In the genomic region with DNA sequence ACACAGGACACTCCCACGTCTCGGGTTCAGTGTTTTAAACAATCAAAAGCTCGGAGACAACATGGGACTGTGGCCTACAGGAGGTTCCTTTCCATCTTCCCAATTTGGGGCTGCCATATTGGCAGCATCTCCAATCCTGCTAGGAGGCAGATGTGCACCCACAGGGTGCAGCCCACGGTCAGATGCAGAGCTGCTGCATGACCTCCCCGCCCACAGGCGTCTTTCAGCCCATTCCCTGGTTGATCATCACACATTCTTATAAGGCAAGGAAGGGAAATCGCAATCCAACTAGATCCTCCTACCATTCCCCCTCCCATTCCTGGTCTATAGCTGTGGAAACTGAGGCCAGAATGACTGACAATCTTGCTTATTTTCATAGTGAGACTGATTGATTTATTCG, we compare ENCODE assay signal across 26 cellular contexts.
DNase-seq lines count a peak whose midpoint lies in the region; ATAC-seq, FAIRE-seq and TF ChIP-seq lines count a peak whose summit lies in the region.
"Had no signal": no experiment of that assay in that cellular context is flagged by ENCODE, and none has a peak within 500 bp of the region (broad histone marks: within the 10 kb centered on the region; RNA-seq: fewer than 3 reads in every experiment).

No MANE protein-coding gene starts in this region.

- H3K4me3 Mint-ChIP-seq in stimulated activated naive B cell treated with anti-CD40 and anti-IgM and Interleukin-4, amounts not matched to agents 10 μg/mL and 1 μg/mL and 100 μg/mL, for 72 hours, result no peak overlapping the region
- H3K4me3 Mint-ChIP-seq: activated CD4-positive, alpha-beta T cell treated with anti-CD3 and anti-CD28 coated beads for 36 hours; activated naive CD4-positive, alpha-beta T cell treated with anti-CD3 and anti-CD28 coated beads, Interleukin-2, amount 50 U/mL, for 24 hours; CD8-positive, alpha-beta memory T cell; dendritic cell treated with granulocyte-macrophage colony-stimulating factor and Interleukin-4, amounts not matched to agents 40 ng/mL and 50 ng/mL, for 4 days; endodermal cell; stimulated activated effector memory CD8-positive, alpha-beta T cell treated with anti-CD3 and anti-CD28 coated beads, Interleukin-12 subunit alpha, Interleukin-12 subunit beta, amount 100 ng/mL, for 72 hours had no signal

- H3K27ac ChIP-seq in SJCRH30, result peak overlapping the region; percentile 94
- H3K27ac ChIP-seq in cingulate gyrus (ENCODE audit: low read depth, low read length), result peak overlapping the region; percentile 88
- H3K27ac ChIP-seq: SJSA1, suprapubic skin, VCaP had no signal

- no peaks in the 10 kb centered on the region for H3K9me3 Mint-ChIP-seq in stimulated activated naive B cell treated with anti-CD40 and anti-IgM and Interleukin-4, amounts not matched to agents 10 μg/mL and 1 μg/mL and 100 μg/mL, for 72 hours
- H3K9me3 Mint-ChIP-seq: activated naive CD4-positive, alpha-beta T cell treated with anti-CD3 and anti-CD28 coated beads, Interleukin-2, amount 50 U/mL, for 24 hours; CD8-positive, alpha-beta memory T cell; dendritic cell treated with granulocyte-macrophage colony-stimulating factor and Interleukin-4, amounts not matched to agents 40 ng/mL and 50 ng/mL, for 4 days; endodermal cell; stimulated activated effector memory CD8-positive, alpha-beta T cell treated with anti-CD3 and anti-CD28 coated beads, Interleukin-12 subunit alpha, Interleukin-12 subunit beta, amount 100 ng/mL, for 72 hours had no signal

- FAIRE-seq in D721Med (lab: Jason Lieb, UNC), result no peak
- FAIRE-seq: GM18507, H54, urothelium cell line had no signal

- ATAC-seq in stimulated activated naive B cell treated with anti-CD40 and anti-IgM and Interleukin-4, amounts not matched to agents 10 μg/mL and 1 μg/mL and 100 μg/mL, for 72 hours (replicated peaks), result no peak
- ATAC-seq in HG02623 (IDR thresholded peaks at IDR 0.05; ENCODE audit: unreplicated experiment), result no peak
- ATAC-seq: activated CD4-positive, alpha-beta T cell treated with anti-CD3 and anti-CD28 coated beads for 36 hours; left colon; stimulated activated effector memory CD8-positive, alpha-beta T cell treated with anti-CD3 and anti-CD28 coated beads, Interleukin-12 subunit alpha, Interleukin-12 subunit beta, amount 100 ng/mL, for 72 hours had no signal

- DNase-seq in SJCRH30 (no peak), myocyte (ENCODE audit: low read depth) (peak; percentile 25), D721Med (ENCODE audit: insufficient read length, low spot score) (no peak)
- DNase-seq in stimulated activated naive B cell treated with anti-CD40 and anti-IgM and Interleukin-4, amounts not matched to agents 10 μg/mL and 1 μg/mL and 100 μg/mL, for 72 hours, result no peak
- no peak for DNase-seq in central memory CD4-positive, alpha-beta T cell
- DNase-seq: activated CD4-positive, alpha-beta T cell treated with anti-CD3 and anti-CD28 coated beads for 36 hours; amniotic stem cell; CD8-positive, alpha-beta memory T cell; endodermal cell; left colon; mesenchymal stem cell; NCI-H1048; NCI-H2171; T-helper 9 cell had no signal

- H3K27ac Mint-ChIP-seq in stimulated activated naive B cell treated with anti-CD40 and anti-IgM and Interleukin-4, amounts not matched to agents 10 μg/mL and 1 μg/mL and 100 μg/mL, for 72 hours, result peak overlapping the region; percentile 62
- H3K27ac Mint-ChIP-seq: activated CD4-positive, alpha-beta T cell treated with anti-CD3 and anti-CD28 coated beads for 36 hours; activated naive CD4-positive, alpha-beta T cell treated with anti-CD3 and anti-CD28 coated beads, Interleukin-2, amount 50 U/mL, for 24 hours; dendritic cell treated with granulocyte-macrophage colony-stimulating factor and Interleukin-4, amounts not matched to agents 40 ng/mL and 50 ng/mL, for 4 days; endodermal cell; stimulated activated effector memory CD8-positive, alpha-beta T cell treated with anti-CD3 and anti-CD28 coated beads, Interleukin-12 subunit alpha, Interleukin-12 subunit beta, amount 100 ng/mL, for 72 hours had no signal

- peaks cover 16% of the 10 kb centered on the region for H3K36me3 ChIP-seq in SJCRH30

- H3K4me1 Mint-ChIP-seq in stimulated activated naive B cell treated with anti-CD40 and anti-IgM and Interleukin-4, amounts not matched to agents 10 μg/mL and 1 μg/mL and 100 μg/mL, for 72 hours, result peaks cover 29 to 39% of the 10 kb centered on the region in 2 donors
- H3K4me1 Mint-ChIP-seq: activated CD4-positive, alpha-beta T cell treated with anti-CD3 and anti-CD28 coated beads for 36 hours; activated naive CD4-positive, alpha-beta T cell treated with anti-CD3 and anti-CD28 coated beads, Interleukin-2, amount 50 U/mL, for 24 hours; CD8-positive, alpha-beta memory T cell had no signal

- peaks cover 54 to 85% of the 10 kb centered on the region in 2 donors for H3K36me3 Mint-ChIP-seq in stimulated activated naive B cell treated with anti-CD40 and anti-IgM and Interleukin-4, amounts not matched to agents 10 μg/mL and 1 μg/mL and 100 μg/mL, for 72 hours

- no peaks in the 10 kb centered on the region for H3K27me3 ChIP-seq in SJCRH30
- H3K27me3 ChIP-seq: cardiac muscle cell, SJSA1, suprapubic skin had no signal

- H3K4me3 ChIP-seq in SJCRH30, result no peak overlapping the region
- H3K4me3 ChIP-seq: cardiac muscle cell, SJSA1, suprapubic skin had no signal

- no peaks in the 10 kb centered on the region for H3K27me3 Mint-ChIP-seq in stimulated activated naive B cell treated with anti-CD40 and anti-IgM and Interleukin-4, amounts not matched to agents 10 μg/mL and 1 μg/mL and 100 μg/mL, for 72 hours
- H3K27me3 Mint-ChIP-seq: activated CD4-positive, alpha-beta T cell treated with anti-CD3 and anti-CD28 coated beads for 36 hours; activated naive CD4-positive, alpha-beta T cell treated with anti-CD3 and anti-CD28 coated beads, Interleukin-2, amount 50 U/mL, for 24 hours; dendritic cell treated with granulocyte-macrophage colony-stimulating factor and Interleukin-4, amounts not matched to agents 40 ng/mL and 50 ng/mL, for 4 days had no signal

- no peak for TF ChIP-seq CTCF in D721Med (IDR thresholded peaks at IDR 0.05; ENCODE audit: insufficient read depth, missing control alignments)

- H3K4me1 ChIP-seq in SJCRH30, result peaks cover 25% of the 10 kb centered on the region
- H3K4me1 ChIP-seq: SJSA1 had no signal

- no peaks in the 10 kb centered on the region for H3K9me3 ChIP-seq in SJCRH30 (replicated peaks)
- H3K9me3 ChIP-seq: SJSA1, suprapubic skin had no signal
